32 cellular contexts compared by ENCODE assay signal in genomic region chr12:265096-265495, GRCh38. TPM values are rescaled to one million over a fixed set of nuclear protein-coding genes. Genes with fewer than 3 reads are reported as not detected.
"Had no signal": no experiment of that assay in that cellular context is flagged by ENCODE, and none has a peak within 500 bp of the region (broad histone marks: within the 10 kb centered on the region; RNA-seq: fewer than 3 reads in every experiment).

No MANE protein-coding gene starts in this region.

- H3K9me3 ChIP-seq: adrenal gland, body of pancreas, breast epithelium had no signal

- H3K27ac Mint-ChIP-seq: activated B cell treated with CpG ODN at 0.5 μM for 24 hours; activated CD4-positive, alpha-beta memory T cell treated with anti-CD3 and anti-CD28 coated beads for 36 hours; activated CD4-positive, alpha-beta T cell treated with anti-CD3 and anti-CD28 coated beads, Interleukin-2, amount 10 ng/mL, durations not matched to agents 24 days and 14 days; activated CD8-positive, alpha-beta T cell treated with anti-CD3 and anti-CD28 coated beads for 36 hours; activated naive CD4-positive, alpha-beta T cell treated with anti-CD3 and anti-CD28 coated beads for 36 hours; activated naive CD4-positive, alpha-beta T cell treated with anti-CD3 and anti-CD28 coated beads, Interleukin-2, amount 50 U/mL, for 72 hours; activated T-cell treated with anti-CD3 and anti-CD28 coated beads, Interleukin-2, amount 50 U/mL, for 72 hours; activated T-helper 1 cell treated with anti-CD3 and anti-CD28 coated beads, Interleukin-12 subunit alpha, Interleukin-12 subunit beta, Interleukin-2, Interleukin-4 antibody, amounts not matched to agents 30 ng/mL and 10 ng/mL and 1 ng/mL, durations not matched to agents 14 hours and 24 hours and 36 hours; activated T-helper 17 cell treated with anti-CD3 and anti-CD28 coated beads, Interleukin-2, amount 50 U/mL, for 72 hours; T-helper 1 cell treated with Interleukin-12 subunit alpha and Interleukin-12 subunit beta and Interleukin-4 antibody, amounts not matched to agents 30 μg/mL and 1 μg/mL, for 36 hours; T-helper 2 cell treated with Interferon-gamma antibody and Interleukin-4, amounts not matched to agents 5 μg/mL and 100 μg/mL, for 36 hours had no signal

- H3K27me3 ChIP-seq: adrenal gland, body of pancreas, brain microvascular endothelial cell had no signal

- H3K36me3 Mint-ChIP-seq: activated CD4-positive, alpha-beta memory T cell treated with anti-CD3 and anti-CD28 coated beads for 36 hours; activated naive CD4-positive, alpha-beta T cell treated with anti-CD3 and anti-CD28 coated beads, Interleukin-2, amount 50 U/mL, for 72 hours had no signal

- H3K36me3 ChIP-seq: adrenal gland, brain microvascular endothelial cell, breast epithelium had no signal

- H3K27me3 Mint-ChIP-seq: activated CD8-positive, alpha-beta T cell treated with anti-CD3 and anti-CD28 coated beads for 36 hours had no signal

- H3K4me1 ChIP-seq: adrenal gland, body of pancreas, breast epithelium had no signal

- H3K9me3 Mint-ChIP-seq: activated B cell treated with CpG ODN at 0.5 μM for 24 hours; activated CD4-positive, alpha-beta memory T cell treated with anti-CD3 and anti-CD28 coated beads for 36 hours; activated CD4-positive, alpha-beta T cell treated with anti-CD3 and anti-CD28 coated beads, Interleukin-2, amount 10 ng/mL, durations not matched to agents 24 days and 14 days; activated CD8-positive, alpha-beta T cell treated with anti-CD3 and anti-CD28 coated beads for 36 hours; activated naive CD4-positive, alpha-beta T cell treated with anti-CD3 and anti-CD28 coated beads for 36 hours; activated naive CD4-positive, alpha-beta T cell treated with anti-CD3 and anti-CD28 coated beads, Interleukin-2, amount 50 U/mL, for 72 hours; activated T-cell treated with anti-CD3 and anti-CD28 coated beads, Interleukin-2, amount 50 U/mL, for 4 hours; activated T-cell treated with anti-CD3 and anti-CD28 coated beads, Interleukin-2, amount 50 U/mL, for 72 hours; activated T-helper 1 cell treated with anti-CD3 and anti-CD28 coated beads, Interleukin-12 subunit alpha, Interleukin-12 subunit beta, Interleukin-2, Interleukin-4 antibody, amounts not matched to agents 30 ng/mL and 10 ng/mL and 1 ng/mL, durations not matched to agents 14 hours and 24 hours and 36 hours; activated T-helper 17 cell treated with anti-CD3 and anti-CD28 coated beads, Interleukin-2, amount 50 U/mL, for 72 hours; T-helper 1 cell treated with Interleukin-12 subunit alpha and Interleukin-12 subunit beta and Interleukin-4 antibody, amounts not matched to agents 30 μg/mL and 1 μg/mL, for 36 hours; T-helper 2 cell treated with Interferon-gamma antibody and Interleukin-4, amounts not matched to agents 5 μg/mL and 100 μg/mL, for 36 hours had no signal

- DNase-seq: activated B cell treated with CpG ODN at 0.5 μM for 24 hours; activated CD4-positive, alpha-beta memory T cell treated with anti-CD3 and anti-CD28 coated beads for 36 hours; activated CD4-positive, alpha-beta T cell treated with anti-CD3 and anti-CD28 coated beads for 4 hours; activated CD4-positive, alpha-beta T cell treated with anti-CD3 and anti-CD28 coated beads, Interleukin-2, amount 10 ng/mL, durations not matched to agents 24 days and 14 days; activated CD4-positive, alpha-beta T cell treated with anti-CD3 and anti-CD28 coated beads, Interleukin-2, amount 50 U/mL, for 1 hour; activated CD4-positive, alpha-beta T cell treated with anti-CD3 and anti-CD28 coated beads, Interleukin-2, amount 50 U/mL, for 4 hours; activated CD4-positive, CD25-positive, alpha-beta regulatory T cell treated with anti-CD3 and anti-CD28 coated beads, Interleukin-2, amount 50 U/mL, for 72 hours; activated CD8-positive, alpha-beta memory T cell treated with anti-CD3 and anti-CD28 coated beads, Interleukin-2, amount 50 U/mL, for 4 hours; activated CD8-positive, alpha-beta T cell treated with anti-CD3 and anti-CD28 coated beads for 36 hours; activated effector memory CD4-positive, alpha-beta T cell treated with anti-CD3 and anti-CD28 coated beads, Interleukin-2, amount 50 U/mL, for 16 hours; activated gamma-delta T cell treated with Interleukin-2 at 50 U/mL for 16 hours; activated naive CD4-positive, alpha-beta T cell; activated naive CD4-positive, alpha-beta T cell treated with anti-CD3 and anti-CD28 coated beads for 36 hours; activated naive CD4-positive, alpha-beta T cell treated with anti-CD3 and anti-CD28 coated beads, Interleukin-2, amount 50 U/mL, for 16 hours; activated T-cell treated with anti-CD3 and anti-CD28 coated beads for 4 hours; activated T-cell treated with anti-CD3 and anti-CD28 coated beads, Interleukin-2, amount 50 U/mL, for 1 hour; activated T-cell treated with anti-CD3 and anti-CD28 coated beads, Interleukin-2, amount 50 U/mL, for 4 hours; activated T-cell treated with anti-CD3 and anti-CD28 coated beads, Interleukin-2, amount 50 U/mL, for 72 hours; adrenal gland; amniotic stem cell; aorta; body of pancreas; brain microvascular endothelial cell; central memory CD4-positive, alpha-beta T cell; T-helper 9 cell had no signal

- H3K4me1 Mint-ChIP-seq: activated B cell treated with CpG ODN at 0.5 μM for 24 hours; activated T-helper 17 cell treated with anti-CD3 and anti-CD28 coated beads, Interleukin-2, amount 50 U/mL, for 72 hours had no signal

- H3K4me3 Mint-ChIP-seq: activated B cell treated with CpG ODN at 0.5 μM for 24 hours; activated CD4-positive, alpha-beta memory T cell treated with anti-CD3 and anti-CD28 coated beads for 36 hours; activated CD4-positive, alpha-beta T cell treated with anti-CD3 and anti-CD28 coated beads, Interleukin-2, amount 10 ng/mL, durations not matched to agents 24 days and 14 days; activated CD8-positive, alpha-beta T cell treated with anti-CD3 and anti-CD28 coated beads for 36 hours; activated naive CD4-positive, alpha-beta T cell treated with anti-CD3 and anti-CD28 coated beads for 36 hours; activated T-cell treated with anti-CD3 and anti-CD28 coated beads, Interleukin-2, amount 50 U/mL, for 4 hours; activated T-helper 1 cell treated with anti-CD3 and anti-CD28 coated beads, Interleukin-12 subunit alpha, Interleukin-12 subunit beta, Interleukin-2, Interleukin-4 antibody, amounts not matched to agents 30 ng/mL and 10 ng/mL and 1 ng/mL, durations not matched to agents 14 hours and 24 hours and 36 hours; activated T-helper 17 cell treated with anti-CD3 and anti-CD28 coated beads, Interleukin-2, amount 50 U/mL, for 72 hours; T-helper 1 cell treated with Interleukin-12 subunit alpha and Interleukin-12 subunit beta and Interleukin-4 antibody, amounts not matched to agents 30 μg/mL and 1 μg/mL, for 36 hours; T-helper 2 cell treated with Interferon-gamma antibody and Interleukin-4, amounts not matched to agents 5 μg/mL and 100 μg/mL, for 36 hours had no signal

- H3K27ac ChIP-seq: adrenal gland, body of pancreas, brain microvascular endothelial cell, breast epithelium, VCaP had no signal

- H3K4me3 ChIP-seq: adrenal gland, body of pancreas, breast epithelium had no signal

- ATAC-seq: activated CD8-positive, alpha-beta T cell treated with anti-CD3 and anti-CD28 coated beads for 36 hours; activated naive CD4-positive, alpha-beta T cell treated with anti-CD3 and anti-CD28 coated beads, Interleukin-2, amount 50 U/mL, for 72 hours; activated T-cell treated with anti-CD3 and anti-CD28 coated beads, Interleukin-2, amount 50 U/mL, for 4 hours; activated T-cell treated with anti-CD3 and anti-CD28 coated beads, Interleukin-2, amount 50 U/mL, for 72 hours; activated T-helper 17 cell treated with anti-CD3 and anti-CD28 coated beads, Interleukin-2, amount 50 U/mL, for 72 hours; body of pancreas had no signal

RNA-seq across cellular contexts. Expression of gene SLC6A13, which starts 2.5 kb away (rescaled TPM):
- total RNA-seq: activated CD4-positive, alpha-beta T cell treated with anti-CD3 and anti-CD28 coated beads, Interleukin-2, amount 10 ng/mL, durations not matched to agents 24 days and 14 days; activated CD8-positive, alpha-beta T cell treated with anti-CD3 and anti-CD28 coated beads for 36 hours; activated naive CD4-positive, alpha-beta T cell treated with anti-CD3 and anti-CD28 coated beads for 36 hours; activated naive CD4-positive, alpha-beta T cell treated with anti-CD3 and anti-CD28 coated beads, Interleukin-2, amount 50 U/mL, for 72 hours; body of pancreas had no signal
- polyA plus RNA-seq: aorta had no signal

RNA-seq across cellular contexts. Expression of gene SLC6A12, which starts 51.1 kb away (rescaled TPM):
- total RNA-seq: activated B cell treated with CpG ODN at 0.5 μM for 24 hours; activated CD4-positive, alpha-beta T cell treated with anti-CD3 and anti-CD28 coated beads, Interleukin-2, amount 10 ng/mL, durations not matched to agents 24 days and 14 days; activated CD8-positive, alpha-beta T cell treated with anti-CD3 and anti-CD28 coated beads for 36 hours; activated naive CD4-positive, alpha-beta T cell treated with anti-CD3 and anti-CD28 coated beads, Interleukin-2, amount 50 U/mL, for 72 hours; activated T-helper 1 cell treated with anti-CD3 and anti-CD28 coated beads, Interleukin-12 subunit alpha, Interleukin-12 subunit beta, Interleukin-2, Interleukin-4 antibody, amounts not matched to agents 30 ng/mL and 10 ng/mL and 1 ng/mL, durations not matched to agents 14 hours and 24 hours and 36 hours; activated T-helper 17 cell treated with anti-CD3 and anti-CD28 coated beads, Interleukin-2, amount 50 U/mL, for 72 hours had no signal
